Comparison of ENCODE assay signal across 27 cellular contexts in genomic region chr5:164375051-164375450, GRCh38.
"Had no signal": no experiment of that assay in that cellular context is flagged by ENCODE, and none has a peak within 500 bp of the region (broad histone marks: within the 10 kb centered on the region; RNA-seq: fewer than 3 reads in every experiment).

No MANE protein-coding gene starts in this region.

- H3K9me3 ChIP-seq: adrenal gland, body of pancreas, Peyer's patch had no signal

- H3K27me3 ChIP-seq: adrenal gland, body of pancreas, cardiac muscle cell, MG63, Peyer's patch had no signal

- H3K4me1 ChIP-seq: adrenal gland, body of pancreas, Peyer's patch had no signal

- H3K36me3 ChIP-seq: adrenal gland, cardiac muscle cell, Peyer's patch had no signal

- H3K4me3 ChIP-seq: adrenal gland, body of pancreas, cardiac muscle cell, MG63, Peyer's patch had no signal

- H3K27ac ChIP-seq: adrenal gland, body of pancreas, cardiac muscle cell, Peyer's patch, RWPE1 had no signal

- ATAC-seq: activated CD8-positive, alpha-beta T cell treated with anti-CD3 and anti-CD28 coated beads, Interleukin-2, amount 10 ng/mL, durations not matched to agents 7 days and 5 days; body of pancreas; WTC11 had no signal

- DNase-seq: activated CD4-positive, alpha-beta T cell treated with anti-CD3 and anti-CD28 coated beads for 48 hours; activated CD4-positive, alpha-beta T cell treated with anti-CD3 and anti-CD28 coated beads, Interleukin-2, amount 50 U/mL, for 4 hours; activated CD4-positive, CD25-positive, alpha-beta regulatory T cell treated with anti-CD3 and anti-CD28 coated beads, Interleukin-2, amount 50 U/mL, for 72 hours; activated CD8-positive, alpha-beta memory T cell treated with anti-CD3 and anti-CD28 coated beads, Interleukin-2, amount 50 U/mL, for 48 hours; activated CD8-positive, alpha-beta T cell treated with anti-CD3 and anti-CD28 coated beads, Interleukin-2, amount 10 ng/mL, durations not matched to agents 7 days and 5 days; activated naive CD4-positive, alpha-beta T cell treated with anti-CD3 and anti-CD28 coated beads, Interleukin-2, amount 50 U/mL, for 16 hours; activated naive CD8-positive, alpha-beta T cell treated with anti-CD3 and anti-CD28 coated beads, Interleukin-2, amount 10 ng/mL, durations not matched to agents 7 days and 5 days; activated T-cell treated with anti-CD3 and anti-CD28 coated beads, Interleukin-2, amount 50 U/mL, for 1 hour; adrenal gland; anterior cingulate cortex; body of pancreas; KG1; MG63; MV-4-11; NCI-H1092 treated with DMSO at 0.1 percent for 48 hours; NCI-H1417 treated with DMSO at 0.1 percent for 48 hours; NCI-H1694 treated with DMSO at 0.1 percent for 48 hours; NCI-H2029 treated with DMSO at 0.1 percent for 48 hours; NCI-H510A treated with DMSO at 0.1 percent for 48 hours; NCI-H69; NK-92 treated with Interleukin-12 subunit alpha and Interleukin-12 subunit beta, amount 100 ng/mL, for 24 hours; OCI-M1; Peyer's patch; SHP77 had no signal
